29 cellular contexts compared by ENCODE assay signal in the genomic region with DNA sequence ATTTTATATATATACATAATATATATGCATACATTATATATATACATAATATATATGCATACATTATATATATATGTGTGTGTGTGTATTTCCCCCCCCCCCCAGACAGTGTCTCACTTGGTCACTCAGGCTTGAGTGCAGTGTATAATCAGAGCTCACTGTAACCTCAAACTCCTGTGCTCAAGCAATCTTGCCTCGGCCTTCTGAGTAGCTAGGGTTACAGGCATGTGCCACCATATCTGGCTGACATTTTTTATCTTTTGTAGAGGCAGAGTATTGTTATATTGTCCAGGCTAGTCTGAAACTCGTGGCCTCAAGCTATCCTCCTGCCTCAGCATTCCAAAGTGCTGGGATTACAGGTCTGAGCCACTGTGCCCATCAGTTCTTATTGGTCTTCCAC. TPM values are rescaled to one million over a fixed set of nuclear protein-coding genes. Genes with fewer than 3 reads are reported as not detected.
"Had no signal": no experiment of that assay in that cellular context is flagged by ENCODE, and none has a peak within 500 bp of the region (broad histone marks: within the 10 kb centered on the region; RNA-seq: fewer than 3 reads in every experiment).

No MANE protein-coding gene starts in this region.

- H3K27ac ChIP-seq: adrenal gland, Peyer's patch, WERI-Rb-1 had no signal

- H3K4me3 ChIP-seq: adrenal gland, body of pancreas, Peyer's patch had no signal

- DNase-seq: activated CD4-positive, alpha-beta T cell treated with anti-CD3 and anti-CD28 coated beads, Interleukin-2, amount 10 ng/mL, durations not matched to agents 24 days and 14 days; activated CD4-positive, alpha-beta T cell treated with anti-CD3 and anti-CD28 coated beads, Interleukin-2, amount 50 U/mL, for 4 hours; activated CD8-positive, alpha-beta T cell treated with anti-CD3 and anti-CD28 coated beads for 36 hours; activated effector memory CD4-positive, alpha-beta T cell treated with anti-CD3 and anti-CD28 coated beads, Interleukin-2, amount 50 U/mL, for 16 hours; activated naive CD4-positive, alpha-beta T cell; activated naive CD4-positive, alpha-beta T cell treated with anti-CD3 and anti-CD28 coated beads, Interleukin-2, amount 50 U/mL, for 16 hours; activated naive CD8-positive, alpha-beta T cell treated with anti-CD3 and anti-CD28 coated beads, Interleukin-2, amount 10 ng/mL, durations not matched to agents 7 days and 5 days; activated T-cell treated with anti-CD3 and anti-CD28 coated beads, Interleukin-2, amount 50 U/mL, for 1 hour; activated T-cell treated with anti-CD3 and anti-CD28 coated beads, Interleukin-2, amount 50 U/mL, for 72 hours; adrenal gland; body of pancreas; central memory CD4-positive, alpha-beta T cell; NCI-H1048; NCI-H1436 treated with DMSO at 0.1 percent for 48 hours; NCI-H1694 treated with DMSO at 0.1 percent for 48 hours; NCI-H2029; NCI-H345; NCI-H524 treated with DMSO at 0.1 percent for 48 hours; NCI-H748 treated with DMSO at 0.1 percent for 48 hours; NK-92 treated with Interleukin-12 subunit alpha and Interleukin-12 subunit beta, amount 100 ng/mL, for 24 hours; PC-3; Peyer's patch; RPMI8226; SW 1271; T1000; WERI-Rb-1 had no signal

- H3K27ac Mint-ChIP-seq: activated CD4-positive, alpha-beta T cell treated with anti-CD3 and anti-CD28 coated beads, Interleukin-2, amount 10 ng/mL, durations not matched to agents 24 days and 14 days; activated naive CD8-positive, alpha-beta T cell treated with anti-CD3 and anti-CD28 coated beads, Interleukin-2, amount 10 ng/mL, durations not matched to agents 7 days and 5 days; activated T-cell treated with anti-CD3 and anti-CD28 coated beads, Interleukin-2, amount 50 U/mL, for 72 hours; activated T-helper 17 cell treated with anti-CD3 and anti-CD28 coated beads, Interleukin-2, amount 50 U/mL, for 72 hours had no signal

- H3K27me3 Mint-ChIP-seq: activated CD4-positive, alpha-beta T cell treated with anti-CD3 and anti-CD28 coated beads, Interleukin-2, amount 10 ng/mL, durations not matched to agents 24 days and 14 days; activated CD8-positive, alpha-beta T cell treated with anti-CD3 and anti-CD28 coated beads for 36 hours; activated naive CD8-positive, alpha-beta T cell treated with anti-CD3 and anti-CD28 coated beads, Interleukin-2, amount 10 ng/mL, durations not matched to agents 7 days and 5 days; activated T-helper 17 cell treated with anti-CD3 and anti-CD28 coated beads, Interleukin-2, amount 50 U/mL, for 72 hours had no signal

- ATAC-seq: activated CD8-positive, alpha-beta T cell treated with anti-CD3 and anti-CD28 coated beads for 36 hours; activated T-cell treated with anti-CD3 and anti-CD28 coated beads, Interleukin-2, amount 50 U/mL, for 72 hours; activated T-helper 17 cell treated with anti-CD3 and anti-CD28 coated beads, Interleukin-2, amount 50 U/mL, for 72 hours; body of pancreas; PC-3 had no signal

- H3K27me3 ChIP-seq: adrenal gland, body of pancreas, Peyer's patch had no signal

- H3K4me1 ChIP-seq: Peyer's patch had no signal

- H3K9me3 Mint-ChIP-seq: activated CD4-positive, alpha-beta T cell treated with anti-CD3 and anti-CD28 coated beads, Interleukin-2, amount 10 ng/mL, durations not matched to agents 24 days and 14 days; activated CD8-positive, alpha-beta T cell treated with anti-CD3 and anti-CD28 coated beads for 36 hours; activated naive CD8-positive, alpha-beta T cell treated with anti-CD3 and anti-CD28 coated beads, Interleukin-2, amount 10 ng/mL, durations not matched to agents 7 days and 5 days; activated T-cell treated with anti-CD3 and anti-CD28 coated beads, Interleukin-2, amount 50 U/mL, for 72 hours; activated T-helper 17 cell treated with anti-CD3 and anti-CD28 coated beads, Interleukin-2, amount 50 U/mL, for 72 hours had no signal

- H3K4me3 Mint-ChIP-seq: activated CD4-positive, alpha-beta T cell treated with anti-CD3 and anti-CD28 coated beads, Interleukin-2, amount 10 ng/mL, durations not matched to agents 24 days and 14 days; activated CD8-positive, alpha-beta T cell treated with anti-CD3 and anti-CD28 coated beads for 36 hours; activated naive CD8-positive, alpha-beta T cell treated with anti-CD3 and anti-CD28 coated beads, Interleukin-2, amount 10 ng/mL, durations not matched to agents 7 days and 5 days; activated T-cell treated with anti-CD3 and anti-CD28 coated beads, Interleukin-2, amount 50 U/mL, for 72 hours; activated T-helper 17 cell treated with anti-CD3 and anti-CD28 coated beads, Interleukin-2, amount 50 U/mL, for 72 hours had no signal

- H3K36me3 ChIP-seq: adrenal gland, Peyer's patch had no signal

- H3K9me3 ChIP-seq: adrenal gland, body of pancreas, Peyer's patch had no signal

RNA-seq across cellular contexts. Expression of a gene that starts 57.8 kb away (rescaled TPM):
- total RNA-seq: activated CD4-positive, alpha-beta T cell treated with anti-CD3 and anti-CD28 coated beads, Interleukin-2, amount 10 ng/mL, durations not matched to agents 24 days and 14 days; astrocyte; NCI-H460; PC-3 had no signal
